9 cellular contexts compared by ENCODE assay signal in genomic region chr13:97856001-97856675, GRCh38.
DNase-seq lines count a peak whose midpoint lies in the region; ATAC-seq lines count a peak whose summit lies in the region.
"Had no signal": no experiment of that assay in that cellular context is flagged by ENCODE, and none has a peak within 500 bp of the region (broad histone marks: within the 10 kb centered on the region; RNA-seq: fewer than 3 reads in every experiment).

No MANE protein-coding gene starts in this region.

- DNase-seq in EL (peak; percentile 8), fibroblast of gingiva (ENCODE audit: low read depth) (peak; percentile 78), neuronal stem cell (ENCODE audit: low spot score) (peak; percentile 14), Ammon's horn (ENCODE audit: low spot score) (no peak), NCI-H748 treated with DMSO at 0.1 percent for 48 hours (lab: John Stamatoyannopoulos, UW) (no peak)
- DNase-seq in activated naive CD4-positive, alpha-beta T cell treated with anti-CD3 and anti-CD28 coated beads, Interleukin-2, amount 50 U/mL, for 16 hours = no peak

- H2BK12ac ChIP-seq in neuronal stem cell (ENCODE audit: low read length) = no peak overlapping the region

- no peaks in the 10 kb centered on the region for H3K79me1 ChIP-seq in neuronal stem cell (ENCODE audit: low read depth, low read length)

- H3K27ac ChIP-seq in neuronal stem cell (replicated peaks; ENCODE audit: low read length) = no peak overlapping the region
- H3K27ac ChIP-seq: BLaER1 treated with 17β-estradiol and CSF1 and Interleukin-3, amounts not matched to agents 10 nM and 100 nM had no signal

- H2BK120ac ChIP-seq in neuronal stem cell (ENCODE audit: low read depth, low read length) = no peak overlapping the region

- no peak overlapping the region for H2BK5ac ChIP-seq in neuronal stem cell (ENCODE audit: low read length)

- H3K9ac ChIP-seq in neuronal stem cell (ENCODE audit: low read depth, low read length, poor library complexity) = no peak overlapping the region
- H3K9ac ChIP-seq: BLaER1 treated with 17β-estradiol and CSF1 and Interleukin-3, amounts not matched to agents 10 nM and 100 nM had no signal

- no peak overlapping the region for H3K4me3 ChIP-seq in neuronal stem cell (ENCODE audit: low read length in 2 of 2)
- H3K4me3 ChIP-seq: BLaER1 treated with 17β-estradiol and CSF1 and Interleukin-3, amounts not matched to agents 10 nM and 100 nM had no signal

- peak overlapping the region; percentile 12 for H2AK5ac ChIP-seq in neuronal stem cell (ENCODE audit: low read depth, low read length)

- no peak overlapping the region for H3K23ac ChIP-seq in neuronal stem cell (ENCODE audit: low read depth, low read length, poor library complexity)

- H3K4me1 ChIP-seq in neuronal stem cell (ENCODE audit: control insufficient read depth in 2 of 2, insufficient read depth in 1 of 2, low read depth in 1 of 2, low read length in 2 of 2) = peaks cover 3 to 4% of the 10 kb centered on the region in 2 donors

- H4K8ac ChIP-seq in neuronal stem cell (ENCODE audit: low read depth, low read length) = no peak overlapping the region

- H2BK15ac ChIP-seq in neuronal stem cell (ENCODE audit: low read length) = no peak overlapping the region

- no CpG with 5 or more reads among the region's 9 CpGs for WGBS in neuronal stem cell (ENCODE audit: extremely low coverage in 2 of 2, insufficient read length in 2 of 2, insufficient replicate concordance in 1 of 2), 2 donors

- H3K9me3 ChIP-seq in neuronal stem cell (replicated peaks in 1 of 2; ENCODE audit: control insufficient read depth in 2 of 2, insufficient read depth in 1 of 2, low read depth in 1 of 2, low read length in 2 of 2) = no peaks in the 10 kb centered on the region
- H3K9me3 ChIP-seq: BLaER1 treated with 17β-estradiol and CSF1 and Interleukin-3, amounts not matched to agents 10 nM and 100 nM had no signal

- no peak overlapping the region for H3K4ac ChIP-seq in neuronal stem cell (ENCODE audit: low read length)

- H3K36me3 ChIP-seq in neuronal stem cell (replicated peaks in 1 of 2; ENCODE audit: control insufficient read depth in 2 of 2, insufficient read depth in 2 of 2, low read length in 2 of 2) = no peaks in the 10 kb centered on the region
- H3K36me3 ChIP-seq: BLaER1 treated with 17β-estradiol and CSF1 and Interleukin-3, amounts not matched to agents 10 nM and 100 nM had no signal

- ATAC-seq in HG02884 (IDR thresholded peaks at IDR 0.05; ENCODE audit: unreplicated experiment) = peak; percentile 40
- no peak for ATAC-seq in HG03196 (IDR thresholded peaks at IDR 0.05; ENCODE audit: unreplicated experiment)

- no peak overlapping the region for H3K4me2 ChIP-seq in neuronal stem cell (ENCODE audit: insufficient read depth, low read length, poor library complexity, severe bottlenecking)

- no peak overlapping the region for H3K14ac ChIP-seq in neuronal stem cell (ENCODE audit: low read length)

- no peak overlapping the region for H4K91ac ChIP-seq in neuronal stem cell (ENCODE audit: low read depth, low read length, poor library complexity)

- no peak overlapping the region for H3K18ac ChIP-seq in neuronal stem cell (ENCODE audit: low read length)

- peak overlapping the region; percentile 69 for H2AFZ ChIP-seq in neuronal stem cell (ENCODE audit: low read length)

- no peaks in the 10 kb centered on the region for H3K27me3 ChIP-seq in neuronal stem cell (ENCODE audit: control insufficient read depth in 3 of 3, insufficient read depth in 3 of 3, low read depth in 1 of 3, low read length in 3 of 3)
- H3K27me3 ChIP-seq: BLaER1 treated with 17β-estradiol and CSF1 and Interleukin-3, amounts not matched to agents 10 nM and 100 nM had no signal

Comparison
In these comparisons a context has a peak if more than half of its experiments do, and no peak if none do; other contexts are left out.
1. DNase-seq: peak in EL (single experiment), fibroblast of gingiva (single experiment) and neuronal stem cell (single experiment); none in Ammon's horn (single experiment), NCI-H748 treated with DMSO at 0.1 percent for 48 hours (single experiment) and activated naive CD4-positive, alpha-beta T cell treated with anti-CD3 and anti-CD28 coated beads, Interleukin-2, amount 50 U/mL, for 16 hours (single experiment).